Comparison of ENCODE assay signal across 32 cellular contexts in genomic region chr11:106761745-106762144, GRCh38.
"Had no signal": no experiment of that assay in that cellular context is flagged by ENCODE, and none has a peak within 500 bp of the region (broad histone marks: within the 10 kb centered on the region; RNA-seq: fewer than 3 reads in every experiment).

No MANE protein-coding gene starts in this region.

- H3K36me3 ChIP-seq: ascending aorta, cardiac muscle cell, WERI-Rb-1 had no signal

- H3K27ac ChIP-seq: ascending aorta, cardiac muscle cell, WERI-Rb-1 had no signal

- H3K9me3 ChIP-seq: ascending aorta had no signal

- DNase-seq: activated CD4-positive, alpha-beta memory T cell treated with anti-CD3 and anti-CD28 coated beads, Interleukin-2, amount 10 ng/mL, durations not matched to agents 7 days and 5 days; activated CD4-positive, alpha-beta T cell treated with anti-CD3 and anti-CD28 coated beads for 1 hour; activated CD4-positive, alpha-beta T cell treated with anti-CD3 and anti-CD28 coated beads for 36 hours; activated CD4-positive, alpha-beta T cell treated with anti-CD3 and anti-CD28 coated beads for 48 hours; activated CD4-positive, alpha-beta T cell treated with anti-CD3 and anti-CD28 coated beads, Interleukin-2, amount 10 ng/mL, durations not matched to agents 7 days and 5 days; activated CD4-positive, alpha-beta T cell treated with anti-CD3 and anti-CD28 coated beads, Interleukin-2, amount 50 U/mL, for 48 hours; activated CD4-positive, CD25-positive, alpha-beta regulatory T cell; activated CD8-positive, alpha-beta memory T cell treated with anti-CD3 and anti-CD28 coated beads for 24 hours; activated CD8-positive, alpha-beta memory T cell treated with anti-CD3 and anti-CD28 coated beads, Interleukin-2, amount 10 ng/mL, durations not matched to agents 7 days and 5 days; activated CD8-positive, alpha-beta memory T cell treated with anti-CD3 and anti-CD28 coated beads, Interleukin-2, amount 50 U/mL, for 48 hours; activated CD8-positive, alpha-beta T cell treated with anti-CD3 and anti-CD28 coated beads, Interleukin-2, amount 10 ng/mL, durations not matched to agents 7 days and 5 days; activated effector memory CD4-positive, alpha-beta T cell treated with Interleukin-2 at 50 U/mL for 16 hours; activated gamma-delta T cell; activated naive CD4-positive, alpha-beta T cell treated with anti-CD3 and anti-CD28 coated beads, Interleukin-2, amount 10 ng/mL, durations not matched to agents 7 days and 5 days; activated naive CD4-positive, alpha-beta T cell treated with Interleukin-2 at 50 U/mL for 16 hours; activated naive CD8-positive, alpha-beta T cell treated with anti-CD3 and anti-CD28 coated beads, Interleukin-2, amount 10 ng/mL, durations not matched to agents 7 days and 5 days; activated naive CD8-positive, alpha-beta T cell treated with anti-CD3 and anti-CD28 coated beads, Interleukin-2, amount 50 U/mL, for 24 hours; activated T-cell treated with anti-CD3 and anti-CD28 coated beads, Interleukin-2, amount 50 U/mL, for 24 hours; activated T-cell treated with anti-CD3 and anti-CD28 coated beads, Interleukin-2, amount 50 U/mL, for 48 hours; amygdala; anterior cingulate cortex; caudate nucleus; cerebellar nuclear complex; T-helper 2 cell; T-helper 9 cell; WERI-Rb-1 had no signal

- H3K4me3 ChIP-seq: ascending aorta, cardiac muscle cell had no signal

- FAIRE-seq: bronchial epithelial cell, TTC549 had no signal

- ATAC-seq: activated CD4-positive, alpha-beta T cell treated with anti-CD3 and anti-CD28 coated beads for 36 hours; activated CD4-positive, CD25-positive, alpha-beta regulatory T cell treated with anti-CD3 and anti-CD28 coated beads, Interleukin-2, amount 50 U/mL, for 24 hours; activated CD8-positive, alpha-beta memory T cell treated with anti-CD3 and anti-CD28 coated beads, Interleukin-2, amount 10 ng/mL, durations not matched to agents 7 days and 5 days; activated CD8-positive, alpha-beta T cell treated with anti-CD3 and anti-CD28 coated beads, Interleukin-2, amount 10 ng/mL, durations not matched to agents 7 days and 5 days; activated naive CD8-positive, alpha-beta T cell treated with anti-CD3 and anti-CD28 coated beads, Interleukin-2, amount 50 U/mL, for 24 hours; WTC11 had no signal

- H3K4me1 ChIP-seq: ascending aorta had no signal
